15 cellular contexts compared by ENCODE assay signal in the genomic region with DNA sequence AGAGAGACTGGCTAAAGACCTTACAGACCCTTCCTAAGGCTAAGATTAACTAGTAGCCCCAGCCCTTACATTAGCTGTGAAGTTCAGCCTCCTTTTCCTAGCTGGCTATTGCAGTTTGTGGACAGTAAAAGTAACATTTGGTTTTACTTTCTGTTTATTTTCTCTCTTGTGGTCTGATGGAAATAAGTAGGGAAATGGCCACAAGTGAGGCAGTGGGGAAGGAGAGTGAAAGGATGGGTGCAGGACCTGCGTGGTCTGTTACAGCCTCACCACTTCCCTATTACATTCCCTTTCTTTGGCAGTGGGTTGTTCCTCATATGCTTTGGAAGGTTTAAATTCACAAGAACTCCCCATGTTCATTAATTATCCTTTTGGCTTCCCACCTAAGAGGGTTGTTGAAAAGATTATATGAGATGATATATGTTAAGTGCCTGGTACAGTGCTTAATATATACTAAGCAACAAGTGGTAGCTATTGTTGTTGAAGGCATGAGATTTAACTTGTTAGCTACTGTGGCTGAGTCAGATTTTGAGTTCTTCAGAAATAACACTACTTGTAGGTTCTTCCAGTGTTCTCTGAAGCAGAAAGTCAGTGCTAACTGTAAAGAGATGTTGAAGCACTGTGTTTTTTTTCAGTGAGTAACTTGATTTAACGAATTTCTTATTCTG.
A peak's percentile ranks its signal among the peaks of the same experiment; 100 is the strongest.
DNase-seq lines count a peak whose midpoint lies in the region; ATAC-seq lines count a peak whose summit lies in the region.
"Had no signal": no experiment of that assay in that cellular context is flagged by ENCODE, and none has a peak within 500 bp of the region (broad histone marks: within the 10 kb centered on the region; RNA-seq: fewer than 3 reads in every experiment).

No MANE protein-coding gene starts in this region.

- H3K27ac Mint-ChIP-seq in activated T-cell treated with anti-CD3 and anti-CD28 coated beads, Interleukin-2, amount 50 U/mL, for 24 hours: peak overlapping the region; percentile 20
- peak overlapping the region; percentile 5 for H3K27ac Mint-ChIP-seq in stimulated activated naive B cell treated with anti-CD40 and anti-IgM and Interleukin-4, amounts not matched to agents 10 μg/mL and 1 μg/mL and 100 μg/mL, for 72 hours
- H3K27ac Mint-ChIP-seq: activated B cell treated with CpG ODN at 0.5 μM for 24 hours, progenitor cell of endocrine pancreas had no signal

- H3K36me3 Mint-ChIP-seq in activated T-cell treated with anti-CD3 and anti-CD28 coated beads, Interleukin-2, amount 50 U/mL, for 24 hours (ENCODE audit: low read depth): peaks cover 32% of the 10 kb centered on the region
- H3K36me3 Mint-ChIP-seq in stimulated activated naive B cell treated with anti-CD40 and anti-IgM and Interleukin-4, amounts not matched to agents 10 μg/mL and 1 μg/mL and 100 μg/mL, for 72 hours: peaks cover 0 to 2% of the 10 kb centered on the region in 2 donors

- DNase-seq in activated T-cell treated with anti-CD3 and anti-CD28 coated beads, Interleukin-2, amount 50 U/mL, for 24 hours: no peak
- DNase-seq in activated T-cell treated with anti-CD3 and anti-CD28 coated beads for 4 hours (no peak), SKM-1 treated with dmso at 0.1 percent for 144 hours (lab: John Stamatoyannopoulos, UW; ENCODE audit: unreplicated experiment) (peak; percentile 46), DMS53 (lab: John Stamatoyannopoulos, UW) (no peak), mesenteric fat pad (ENCODE audit: low spot score) (no peak)
- no peak for DNase-seq in stimulated activated naive B cell treated with anti-CD40 and anti-IgM and Interleukin-4, amounts not matched to agents 10 μg/mL and 1 μg/mL and 100 μg/mL, for 72 hours
- no peak for DNase-seq in stimulated activated naive CD4-positive, alpha-beta T cell treated with Interleukin-2 at 50 U/mL for 16 hours (lab: John Stamatoyannopoulos, UW)
- DNase-seq: activated B cell treated with CpG ODN at 0.5 μM for 24 hours; activated naive CD4-positive, alpha-beta T cell; DMS153; RPMI8226 had no signal

- ATAC-seq in HG02884 (IDR thresholded peaks at IDR 0.05; ENCODE audit: unreplicated experiment): peak; percentile 55
- ATAC-seq in stimulated activated naive B cell treated with anti-CD40 and anti-IgM and Interleukin-4, amounts not matched to agents 10 μg/mL and 1 μg/mL and 100 μg/mL, for 72 hours (replicated peaks): peak; percentile 85 to 86
- ATAC-seq: gastroesophageal sphincter, left lobe of liver had no signal

- no peaks in the 10 kb centered on the region for H3K9me3 Mint-ChIP-seq in activated T-cell treated with anti-CD3 and anti-CD28 coated beads, Interleukin-2, amount 50 U/mL, for 24 hours
- H3K9me3 Mint-ChIP-seq in stimulated activated naive B cell treated with anti-CD40 and anti-IgM and Interleukin-4, amounts not matched to agents 10 μg/mL and 1 μg/mL and 100 μg/mL, for 72 hours: no peaks in the 10 kb centered on the region
- H3K9me3 Mint-ChIP-seq: activated B cell treated with CpG ODN at 0.5 μM for 24 hours had no signal

- no peaks in the 10 kb centered on the region for H3K27me3 Mint-ChIP-seq in activated T-cell treated with anti-CD3 and anti-CD28 coated beads, Interleukin-2, amount 50 U/mL, for 24 hours
- H3K27me3 Mint-ChIP-seq in stimulated activated naive B cell treated with anti-CD40 and anti-IgM and Interleukin-4, amounts not matched to agents 10 μg/mL and 1 μg/mL and 100 μg/mL, for 72 hours: no peaks in the 10 kb centered on the region
- H3K27me3 Mint-ChIP-seq: activated B cell treated with CpG ODN at 0.5 μM for 24 hours, progenitor cell of endocrine pancreas had no signal

- H3K4me3 Mint-ChIP-seq in activated T-cell treated with anti-CD3 and anti-CD28 coated beads, Interleukin-2, amount 50 U/mL, for 24 hours: no peak overlapping the region
- H3K4me3 Mint-ChIP-seq in stimulated activated naive B cell treated with anti-CD40 and anti-IgM and Interleukin-4, amounts not matched to agents 10 μg/mL and 1 μg/mL and 100 μg/mL, for 72 hours: peak overlapping the region in 1 of 2 donors; percentile 24
- H3K4me3 Mint-ChIP-seq: activated B cell treated with CpG ODN at 0.5 μM for 24 hours had no signal

- H3K4me1 Mint-ChIP-seq in activated T-cell treated with anti-CD3 and anti-CD28 coated beads, Interleukin-2, amount 50 U/mL, for 24 hours (ENCODE audit: low read depth): peaks cover 22% of the 10 kb centered on the region
- H3K4me1 Mint-ChIP-seq in stimulated activated naive B cell treated with anti-CD40 and anti-IgM and Interleukin-4, amounts not matched to agents 10 μg/mL and 1 μg/mL and 100 μg/mL, for 72 hours: peaks cover 6 to 15% of the 10 kb centered on the region in 2 donors
- H3K4me1 Mint-ChIP-seq: activated B cell treated with CpG ODN at 0.5 μM for 24 hours had no signal
